ENCODE assay signal across 1 cellular context in the genomic region with DNA sequence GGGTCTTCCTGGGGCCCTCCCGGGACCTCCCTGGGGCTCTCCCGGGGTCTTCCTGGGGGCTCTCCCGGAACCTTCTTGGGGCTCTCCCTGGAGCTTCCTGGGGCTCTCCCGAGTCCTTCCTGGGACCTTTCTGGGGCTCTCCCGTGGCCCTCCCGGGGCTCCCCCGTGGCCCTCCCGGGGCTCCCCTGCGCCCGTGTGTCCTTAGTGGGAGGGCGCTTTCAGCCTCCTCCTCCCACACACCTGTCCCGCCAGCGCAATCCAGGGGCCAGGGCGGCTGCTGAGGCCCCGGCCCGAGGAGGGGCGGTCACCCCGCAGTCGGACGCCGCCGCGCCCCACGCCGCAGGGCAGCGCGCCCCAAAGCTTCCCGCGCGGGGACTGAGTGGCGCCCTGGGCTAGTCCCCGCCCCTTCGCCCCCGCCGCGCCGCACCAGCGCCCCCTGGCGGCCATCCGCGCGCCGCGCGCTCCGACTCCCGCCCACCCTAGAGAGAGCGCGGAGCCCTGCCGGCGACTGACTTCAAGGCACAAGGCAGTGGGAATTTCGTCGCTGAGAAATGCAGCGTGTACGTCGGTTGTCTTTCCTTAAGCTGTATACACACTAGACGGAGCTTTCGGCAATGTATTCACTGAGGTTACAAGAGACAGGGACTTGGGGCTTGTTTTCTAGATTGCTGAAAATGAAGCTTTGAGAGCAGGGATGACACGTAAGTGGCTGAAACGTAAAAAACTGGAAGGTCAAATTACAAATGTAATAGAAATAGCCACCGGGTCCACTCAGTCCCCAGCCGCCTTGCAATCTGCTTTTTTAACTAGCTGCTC.
A peak's percentile ranks its signal among the peaks of the same experiment; 100 is the strongest.
TF ChIP-seq lines count a peak whose summit lies in the region.

No MANE protein-coding gene starts in this region.

TF ChIP-seq in GM12878, 131 proteins besides CTCF, POLR2A, EP300 and RAD21 (continued from another document and continues in another):
- TF ChIP-seq MTA3 (IDR thresholded peaks at IDR 0.05; ENCODE audit: borderline replicate concordance, low read length) (no peak), CREM (IDR thresholded peaks at IDR 0.05; ENCODE audit: low read depth) (peak; percentile 54; the same call in 1 of the 2 replicates), SMAD1 (IDR thresholded peaks at IDR 0.05; ENCODE audit: low read depth, partially characterized antibody) (no peak), GABPA (IDR thresholded peaks at IDR 0.05; ENCODE audit: low read depth) (peak; percentile 52; the same call in 1 of the 2 replicates), HDGF (IDR thresholded peaks at IDR 0.05) (no peak), BMI1 (IDR thresholded peaks at IDR 0.05; ENCODE audit: borderline replicate concordance) (no peak), PAX5 (IDR thresholded peaks at IDR 0.05; ENCODE audit: borderline replicate concordance, low read depth, low read length) (no peak), IKZF1 (conservative IDR thresholded peaks at IDR 0.05) (peak; percentile 94), PAX8 (IDR thresholded peaks at IDR 0.05) (no peak), ZNF207 (IDR thresholded peaks at IDR 0.05; ENCODE audit: borderline replicate concordance) (no peak), YY1 (IDR thresholded peaks at IDR 0.05; ENCODE audit: low read depth, low read length) (peak; percentile 67; the same call in 1 of the 2 replicates), CHD4 (IDR thresholded peaks at IDR 0.05) (no peak), NFIC (IDR thresholded peaks at IDR 0.05; ENCODE audit: low read depth, low read length) (peak; percentile 88; the same call in 1 of the 2 replicates), BACH1 (IDR thresholded peaks at IDR 0.05; ENCODE audit: borderline replicate concordance) (peak; percentile 98), LARP7 (IDR thresholded peaks at IDR 0.05) (0 out of 2 replicates have a peak, but pooled peaks have one; percentile 63), RCOR1 (conservative IDR thresholded peaks at IDR 0.05; ENCODE audit: low read depth, low read length) (no peak), CBFB (IDR thresholded peaks at IDR 0.05; ENCODE audit: low read depth) (no peak), CHD2 (IDR thresholded peaks at IDR 0.05; ENCODE audit: borderline replicate concordance, low read depth, low read length) (no peak), IKZF2 (IDR thresholded peaks at IDR 0.05) (peak in 1 of 2 experiments; percentile 62; a peak in 3 of 4 replicates), RBBP5 (conservative IDR thresholded peaks at IDR 0.05) (no peak), JUND (IDR thresholded peaks at IDR 0.05; ENCODE audit: low read depth, low read length) (no peak), RB1 (IDR thresholded peaks at IDR 0.05; ENCODE audit: borderline replicate concordance) (peak; percentile 97), DPF2 (IDR thresholded peaks at IDR 0.05) (peak; percentile 89), ZSCAN29 (IDR thresholded peaks at IDR 0.05) (no peak), TCF7 (IDR thresholded peaks at IDR 0.05; ENCODE audit: borderline replicate concordance) (no peak), HDAC6 (IDR thresholded peaks at IDR 0.05; ENCODE audit: unreplicated experiment) (no peak), FOXK2 (IDR thresholded peaks at IDR 0.05) (no peak), TCF3 (IDR thresholded peaks at IDR 0.05; ENCODE audit: borderline replicate concordance, insufficient read depth, low read depth, low read length) (no peak), SIX5 (IDR thresholded peaks at IDR 0.05; ENCODE audit: low read depth, low read length, severe bottlenecking) (no peak), SUZ12 (IDR thresholded peaks at IDR 0.05; ENCODE audit: unreplicated experiment) (no peak), SMARCA5 (IDR thresholded peaks at IDR 0.05) (peak; percentile 82), ZNF384 (IDR thresholded peaks at IDR 0.05; ENCODE audit: borderline replicate concordance, low read depth, low read length) (no peak), HCFC1 (IDR thresholded peaks at IDR 0.05; ENCODE audit: low read length) (no peak), RUNX3 (IDR thresholded peaks at IDR 0.05; ENCODE audit: low read length) (peak; percentile 56; the same call in 1 of the 2 replicates), CBX3 (IDR thresholded peaks at IDR 0.05; ENCODE audit: borderline replicate concordance, low read depth) (no peak), MEF2B (IDR thresholded peaks at IDR 0.05; ENCODE audit: partially characterized antibody, poor library complexity, severe bottlenecking) (peak; percentile 94), IRF4 (IDR thresholded peaks at IDR 0.05; ENCODE audit: low read depth, low read length) (no peak), ZNF24 (IDR thresholded peaks at IDR 0.05) (0 out of 2 replicates have a peak, but pooled peaks have one; percentile 40)
- TF ChIP-seq, protein P1, sequence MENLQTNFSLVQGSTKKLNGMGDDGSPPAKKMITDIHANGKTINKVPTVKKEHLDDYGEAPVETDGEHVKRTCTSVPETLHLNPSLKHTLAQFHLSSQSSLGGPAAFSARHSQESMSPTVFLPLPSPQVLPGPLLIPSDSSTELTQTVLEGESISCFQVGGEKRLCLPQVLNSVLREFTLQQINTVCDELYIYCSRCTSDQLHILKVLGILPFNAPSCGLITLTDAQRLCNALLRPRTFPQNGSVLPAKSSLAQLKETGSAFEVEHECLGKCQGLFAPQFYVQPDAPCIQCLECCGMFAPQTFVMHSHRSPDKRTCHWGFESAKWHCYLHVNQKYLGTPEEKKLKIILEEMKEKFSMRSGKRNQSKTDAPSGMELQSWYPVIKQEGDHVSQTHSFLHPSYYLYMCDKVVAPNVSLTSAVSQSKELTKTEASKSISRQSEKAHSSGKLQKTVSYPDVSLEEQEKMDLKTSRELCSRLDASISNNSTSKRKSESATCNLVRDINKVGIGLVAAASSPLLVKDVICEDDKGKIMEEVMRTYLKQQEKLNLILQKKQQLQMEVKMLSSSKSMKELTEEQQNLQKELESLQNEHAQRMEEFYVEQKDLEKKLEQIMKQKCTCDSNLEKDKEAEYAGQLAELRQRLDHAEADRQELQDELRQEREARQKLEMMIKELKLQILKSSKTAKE (IDR thresholded peaks at IDR 0.05; ENCODE audit: low read depth, poor library complexity, severe bottlenecking), result peak; percentile 32
- TF ChIP-seq, protein P2, sequence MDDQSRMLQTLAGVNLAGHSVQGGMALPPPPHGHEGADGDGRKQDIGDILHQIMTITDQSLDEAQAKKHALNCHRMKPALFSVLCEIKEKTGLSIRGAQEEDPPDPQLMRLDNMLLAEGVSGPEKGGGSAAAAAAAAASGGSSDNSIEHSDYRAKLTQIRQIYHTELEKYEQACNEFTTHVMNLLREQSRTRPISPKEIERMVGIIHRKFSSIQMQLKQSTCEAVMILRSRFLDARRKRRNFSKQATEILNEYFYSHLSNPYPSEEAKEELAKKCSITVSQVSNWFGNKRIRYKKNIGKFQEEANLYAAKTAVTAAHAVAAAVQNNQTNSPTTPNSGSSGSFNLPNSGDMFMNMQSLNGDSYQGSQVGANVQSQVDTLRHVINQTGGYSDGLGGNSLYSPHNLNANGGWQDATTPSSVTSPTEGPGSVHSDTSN (IDR thresholded peaks at IDR 0.05; ENCODE audit: insufficient replicate concordance, low read depth, low read length), result no peak
- TF ChIP-seq, protein P3, sequence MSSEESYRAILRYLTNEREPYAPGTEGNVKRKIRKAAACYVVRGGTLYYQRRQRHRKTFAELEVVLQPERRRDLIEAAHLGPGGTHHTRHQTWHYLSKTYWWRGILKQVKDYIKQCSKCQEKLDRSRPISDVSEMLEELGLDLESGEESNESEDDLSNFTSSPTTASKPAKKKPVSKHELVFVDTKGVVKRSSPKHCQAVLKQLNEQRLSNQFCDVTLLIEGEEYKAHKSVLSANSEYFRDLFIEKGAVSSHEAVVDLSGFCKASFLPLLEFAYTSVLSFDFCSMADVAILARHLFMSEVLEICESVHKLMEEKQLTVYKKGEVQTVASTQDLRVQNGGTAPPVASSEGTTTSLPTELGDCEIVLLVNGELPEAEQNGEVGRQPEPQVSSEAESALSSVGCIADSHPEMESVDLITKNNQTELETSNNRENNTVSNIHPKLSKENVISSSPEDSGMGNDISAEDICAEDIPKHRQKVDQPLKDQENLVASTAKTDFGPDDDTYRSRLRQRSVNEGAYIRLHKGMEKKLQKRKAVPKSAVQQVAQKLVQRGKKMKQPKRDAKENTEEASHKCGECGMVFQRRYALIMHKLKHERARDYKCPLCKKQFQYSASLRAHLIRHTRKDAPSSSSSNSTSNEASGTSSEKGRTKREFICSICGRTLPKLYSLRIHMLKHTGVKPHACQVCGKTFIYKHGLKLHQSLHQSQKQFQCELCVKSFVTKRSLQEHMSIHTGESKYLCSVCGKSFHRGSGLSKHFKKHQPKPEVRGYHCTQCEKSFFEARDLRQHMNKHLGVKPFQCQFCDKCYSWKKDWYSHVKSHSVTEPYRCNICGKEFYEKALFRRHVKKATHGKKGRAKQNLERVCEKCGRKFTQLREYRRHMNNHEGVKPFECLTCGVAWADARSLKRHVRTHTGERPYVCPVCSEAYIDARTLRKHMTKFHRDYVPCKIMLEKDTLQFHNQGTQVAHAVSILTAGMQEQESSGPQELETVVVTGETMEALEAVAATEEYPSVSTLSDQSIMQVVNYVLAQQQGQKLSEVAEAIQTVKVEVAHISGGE (CRISPR knock-in tag; IDR thresholded peaks at IDR 0.05), result no peak
- TF ChIP-seq, protein P4, sequence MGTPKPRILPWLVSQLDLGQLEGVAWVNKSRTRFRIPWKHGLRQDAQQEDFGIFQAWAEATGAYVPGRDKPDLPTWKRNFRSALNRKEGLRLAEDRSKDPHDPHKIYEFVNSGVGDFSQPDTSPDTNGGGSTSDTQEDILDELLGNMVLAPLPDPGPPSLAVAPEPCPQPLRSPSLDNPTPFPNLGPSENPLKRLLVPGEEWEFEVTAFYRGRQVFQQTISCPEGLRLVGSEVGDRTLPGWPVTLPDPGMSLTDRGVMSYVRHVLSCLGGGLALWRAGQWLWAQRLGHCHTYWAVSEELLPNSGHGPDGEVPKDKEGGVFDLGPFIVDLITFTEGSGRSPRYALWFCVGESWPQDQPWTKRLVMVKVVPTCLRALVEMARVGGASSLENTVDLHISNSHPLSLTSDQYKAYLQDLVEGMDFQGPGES (IDR thresholded peaks at IDR 0.05), result no peak
- TF ChIP-seq, protein P5, sequence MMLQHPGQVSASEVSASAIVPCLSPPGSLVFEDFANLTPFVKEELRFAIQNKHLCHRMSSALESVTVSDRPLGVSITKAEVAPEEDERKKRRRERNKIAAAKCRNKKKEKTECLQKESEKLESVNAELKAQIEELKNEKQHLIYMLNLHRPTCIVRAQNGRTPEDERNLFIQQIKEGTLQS (IDR thresholded peaks at IDR 0.05; ENCODE audit: borderline replicate concordance, extremely low read depth, low read depth, low read length), result no peak
- TF ChIP-seq, protein P6, sequence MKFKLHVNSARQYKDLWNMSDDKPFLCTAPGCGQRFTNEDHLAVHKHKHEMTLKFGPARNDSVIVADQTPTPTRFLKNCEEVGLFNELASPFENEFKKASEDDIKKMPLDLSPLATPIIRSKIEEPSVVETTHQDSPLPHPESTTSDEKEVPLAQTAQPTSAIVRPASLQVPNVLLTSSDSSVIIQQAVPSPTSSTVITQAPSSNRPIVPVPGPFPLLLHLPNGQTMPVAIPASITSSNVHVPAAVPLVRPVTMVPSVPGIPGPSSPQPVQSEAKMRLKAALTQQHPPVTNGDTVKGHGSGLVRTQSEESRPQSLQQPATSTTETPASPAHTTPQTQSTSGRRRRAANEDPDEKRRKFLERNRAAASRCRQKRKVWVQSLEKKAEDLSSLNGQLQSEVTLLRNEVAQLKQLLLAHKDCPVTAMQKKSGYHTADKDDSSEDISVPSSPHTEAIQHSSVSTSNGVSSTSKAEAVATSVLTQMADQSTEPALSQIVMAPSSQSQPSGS (IDR thresholded peaks at IDR 0.05; ENCODE audit: low read length), result no peak; the same call in 1 of the 2 replicates
- TF ChIP-seq, protein P7, sequence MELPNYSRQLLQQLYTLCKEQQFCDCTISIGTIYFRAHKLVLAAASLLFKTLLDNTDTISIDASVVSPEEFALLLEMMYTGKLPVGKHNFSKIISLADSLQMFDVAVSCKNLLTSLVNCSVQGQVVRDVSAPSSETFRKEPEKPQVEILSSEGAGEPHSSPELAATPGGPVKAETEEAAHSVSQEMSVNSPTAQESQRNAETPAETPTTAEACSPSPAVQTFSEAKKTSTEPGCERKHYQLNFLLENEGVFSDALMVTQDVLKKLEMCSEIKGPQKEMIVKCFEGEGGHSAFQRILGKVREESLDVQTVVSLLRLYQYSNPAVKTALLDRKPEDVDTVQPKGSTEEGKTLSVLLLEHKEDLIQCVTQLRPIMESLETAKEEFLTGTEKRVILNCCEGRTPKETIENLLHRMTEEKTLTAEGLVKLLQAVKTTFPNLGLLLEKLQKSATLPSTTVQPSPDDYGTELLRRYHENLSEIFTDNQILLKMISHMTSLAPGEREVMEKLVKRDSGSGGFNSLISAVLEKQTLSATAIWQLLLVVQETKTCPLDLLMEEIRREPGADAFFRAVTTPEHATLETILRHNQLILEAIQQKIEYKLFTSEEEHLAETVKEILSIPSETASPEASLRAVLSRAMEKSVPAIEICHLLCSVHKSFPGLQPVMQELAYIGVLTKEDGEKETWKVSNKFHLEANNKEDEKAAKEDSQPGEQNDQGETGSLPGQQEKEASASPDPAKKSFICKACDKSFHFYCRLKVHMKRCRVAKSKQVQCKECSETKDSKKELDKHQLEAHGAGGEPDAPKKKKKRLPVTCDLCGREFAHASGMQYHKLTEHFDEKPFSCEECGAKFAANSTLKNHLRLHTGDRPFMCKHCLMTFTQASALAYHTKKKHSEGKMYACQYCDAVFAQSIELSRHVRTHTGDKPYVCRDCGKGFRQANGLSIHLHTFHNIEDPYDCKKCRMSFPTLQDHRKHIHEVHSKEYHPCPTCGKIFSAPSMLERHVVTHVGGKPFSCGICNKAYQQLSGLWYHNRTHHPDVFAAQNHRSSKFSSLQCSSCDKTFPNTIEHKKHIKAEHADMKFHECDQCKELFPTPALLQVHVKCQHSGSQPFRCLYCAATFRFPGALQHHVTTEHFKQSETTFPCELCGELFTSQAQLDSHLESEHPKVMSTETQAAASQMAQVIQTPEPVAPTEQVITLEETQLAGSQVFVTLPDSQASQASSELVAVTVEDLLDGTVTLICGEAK (IDR thresholded peaks at IDR 0.05; ENCODE audit: borderline replicate concordance), result no peak
- TF ChIP-seq, protein P8, sequence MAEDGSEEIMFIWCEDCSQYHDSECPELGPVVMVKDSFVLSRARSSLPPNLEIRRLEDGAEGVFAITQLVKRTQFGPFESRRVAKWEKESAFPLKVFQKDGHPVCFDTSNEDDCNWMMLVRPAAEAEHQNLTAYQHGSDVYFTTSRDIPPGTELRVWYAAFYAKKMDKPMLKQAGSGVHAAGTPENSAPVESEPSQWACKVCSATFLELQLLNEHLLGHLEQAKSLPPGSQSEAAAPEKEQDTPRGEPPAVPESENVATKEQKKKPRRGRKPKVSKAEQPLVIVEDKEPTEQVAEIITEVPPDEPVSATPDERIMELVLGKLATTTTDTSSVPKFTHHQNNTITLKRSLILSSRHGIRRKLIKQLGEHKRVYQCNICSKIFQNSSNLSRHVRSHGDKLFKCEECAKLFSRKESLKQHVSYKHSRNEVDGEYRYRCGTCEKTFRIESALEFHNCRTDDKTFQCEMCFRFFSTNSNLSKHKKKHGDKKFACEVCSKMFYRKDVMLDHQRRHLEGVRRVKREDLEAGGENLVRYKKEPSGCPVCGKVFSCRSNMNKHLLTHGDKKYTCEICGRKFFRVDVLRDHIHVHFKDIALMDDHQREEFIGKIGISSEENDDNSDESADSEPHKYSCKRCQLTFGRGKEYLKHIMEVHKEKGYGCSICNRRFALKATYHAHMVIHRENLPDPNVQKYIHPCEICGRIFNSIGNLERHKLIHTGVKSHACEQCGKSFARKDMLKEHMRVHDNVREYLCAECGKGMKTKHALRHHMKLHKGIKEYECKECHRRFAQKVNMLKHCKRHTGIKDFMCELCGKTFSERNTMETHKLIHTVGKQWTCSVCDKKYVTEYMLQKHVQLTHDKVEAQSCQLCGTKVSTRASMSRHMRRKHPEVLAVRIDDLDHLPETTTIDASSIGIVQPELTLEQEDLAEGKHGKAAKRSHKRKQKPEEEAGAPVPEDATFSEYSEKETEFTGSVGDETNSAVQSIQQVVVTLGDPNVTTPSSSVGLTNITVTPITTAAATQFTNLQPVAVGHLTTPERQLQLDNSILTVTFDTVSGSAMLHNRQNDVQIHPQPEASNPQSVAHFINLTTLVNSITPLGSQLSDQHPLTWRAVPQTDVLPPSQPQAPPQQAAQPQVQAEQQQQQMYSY (CRISPR knock-in tag; IDR thresholded peaks at IDR 0.05), result no peak
